Comparison of ENCODE assay signal across 22 cellular contexts in the genomic region with DNA sequence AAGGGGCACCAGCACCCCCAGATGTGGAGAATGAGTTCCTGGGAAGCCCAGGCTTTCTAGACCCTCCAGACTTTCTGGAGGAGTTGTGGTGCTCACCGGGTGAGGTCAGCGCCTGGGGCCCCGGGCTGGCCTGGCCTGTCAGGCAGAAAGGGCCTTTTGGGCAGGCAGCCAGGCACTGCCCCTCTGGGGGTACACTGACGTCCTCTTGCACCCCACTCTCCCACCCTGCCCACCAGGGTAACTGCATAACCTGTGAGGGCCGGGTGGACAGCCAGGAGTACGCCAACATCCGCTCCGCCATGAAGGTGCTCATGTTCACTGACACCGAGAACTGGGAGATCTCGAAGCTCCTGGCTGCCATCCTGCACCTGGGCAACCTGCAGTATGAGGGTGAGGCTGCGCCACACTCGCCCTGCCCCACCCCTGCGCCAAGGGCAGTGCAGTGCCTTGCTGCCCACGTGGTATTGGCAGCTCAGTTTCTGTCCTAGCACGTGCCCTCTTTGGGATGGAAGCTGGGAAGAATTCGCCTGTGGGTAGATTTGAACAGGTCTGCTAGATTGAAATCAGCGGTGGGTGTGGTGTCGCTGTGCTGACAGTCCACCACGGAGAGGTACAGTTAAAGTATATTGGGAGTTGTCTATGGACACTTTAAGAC. TPM values are rescaled to one million over a fixed set of nuclear protein-coding genes. Genes with fewer than 3 reads are reported as not detected.
DNase-seq lines count a peak whose midpoint lies in the region; ATAC-seq and TF ChIP-seq lines count a peak whose summit lies in the region.
"Had no signal": no experiment of that assay in that cellular context is flagged by ENCODE, and none has a peak within 500 bp of the region (broad histone marks: within the 10 kb centered on the region; RNA-seq: fewer than 3 reads in every experiment).

No MANE protein-coding gene starts in this region.

- intact Hi-C loops in Right ventricle myocardium superior (cut with DNase I) = no loop called here
- intact Hi-C loops in mucosa of descending colon (cut with DNase I, micrococcal nuclease) = no loop called here

- H3K27ac ChIP-seq in right atrium auricular region = no peak overlapping the region
- H3K27ac ChIP-seq: BLaER1, PC-9 had no signal

- DNase-seq in Right ventricle myocardium superior = peak; percentile 24
- DNase-seq in right atrium auricular region (ENCODE audit: low spot score) = no peak
- peak in 2 of 3 donors; percentile 44 to 54 for DNase-seq in mucosa of descending colon
- no peak for DNase-seq in HuH-7.5 (ENCODE audit: low spot score)
- DNase-seq in stimulated activated CD4-positive, alpha-beta T cell treated with anti-CD3 and anti-CD28 coated beads, Interleukin-4, amount 100 ng/mL, for 1 hour = no peak
- DNase-seq: CD4-positive, alpha-beta T cell; H7; Karpas-422; NCI-H1092; NCI-H1417 treated with DMSO at 0.1 percent for 48 hours; NCI-H1694 treated with DMSO at 0.1 percent for 48 hours; NCI-H2081; NCI-H2227 treated with DMSO at 0.1 percent for 48 hours; NCI-H526 treated with DMSO at 0.1 percent for 48 hours; SHP77 had no signal

- ATAC-seq in Right ventricle myocardium superior (ENCODE audit: poor library complexity) (no peak), esophagus mucosa (peak; percentile 14), mucosa of descending colon (peak; percentile 59), GM19395 (IDR thresholded peaks at IDR 0.05; ENCODE audit: unreplicated experiment) (no peak)

- H3K4me3 ChIP-seq in right atrium auricular region = no peak overlapping the region
- H3K4me3 ChIP-seq in mucosa of descending colon = no peak overlapping the region
- H3K4me3 ChIP-seq: BLaER1, PC-9 had no signal

- H3K9me3 ChIP-seq in right atrium auricular region (no peaks in the 10 kb centered on the region), mucosa of descending colon (no peaks in the 10 kb centered on the region)
- H3K9me3 ChIP-seq: BLaER1 had no signal

- no peaks in the 10 kb centered on the region for H3K27me3 ChIP-seq in right atrium auricular region
- H3K27me3 ChIP-seq: BLaER1 had no signal

- H3K4me1 ChIP-seq in right atrium auricular region (peaks cover 0 to 20% of the 10 kb centered on the region in 2 donors), mucosa of descending colon (ENCODE audit: low read depth) (no peaks in the 10 kb centered on the region)

- H3K36me3 ChIP-seq in right atrium auricular region (no peaks in the 10 kb centered on the region), mucosa of descending colon (ENCODE audit: low read depth) (no peaks in the 10 kb centered on the region)
- H3K36me3 ChIP-seq: BLaER1 had no signal

- no peak for TF ChIP-seq CTCF in right atrium auricular region (IDR thresholded peaks at IDR 0.05)
- no peak for TF ChIP-seq CTCF in mucosa of descending colon (IDR thresholded peaks at IDR 0.05)

RNA-seq across cellular contexts. Expression of a gene that starts 30.1 kb away (rescaled TPM):
- 4.4 TPM for total RNA-seq in Right ventricle myocardium superior
- total RNA-seq in right atrium auricular region = 1 to 10 TPM; 1.4 to 5.0 TPM
- 0.96 TPM for total RNA-seq in esophagus mucosa
- total RNA-seq in mucosa of descending colon = 1 to 10 TPM; 2.3 to 9.9 (median 6.7) TPM
- total RNA-seq: A172 had no signal

RNA-seq across cellular contexts. Expression of a gene that starts 55.5 kb away (rescaled TPM):
- total RNA-seq in Right ventricle myocardium superior = not detected
- total RNA-seq in right atrium auricular region = not detected
- total RNA-seq in esophagus mucosa = not detected
- total RNA-seq in mucosa of descending colon = 10 to 100 TPM; 10.3 to 21.1 (median 11.3) TPM
- total RNA-seq: A172; CD4-positive, alpha-beta T cell; H7; NCI-H460; RPMI7951 had no signal

Comparison
In these comparisons a context has a peak if more than half of its experiments do, and no peak if none do; other contexts are left out.
1. DNase-seq: peak in Right ventricle myocardium superior (single experiment) and mucosa of descending colon (2 of 3); none in right atrium auricular region (single experiment), HuH-7.5 (single experiment) and stimulated activated CD4-positive, alpha-beta T cell treated with anti-CD3 and anti-CD28 coated beads, Interleukin-4, amount 100 ng/mL, for 1 hour (single experiment).
2. ATAC-seq: peak in esophagus mucosa (single experiment) and mucosa of descending colon (single experiment); none in Right ventricle myocardium superior (single experiment) and GM19395 (single experiment).
3. RNA of a gene that starts 55.5 kb away (total RNA-seq): 10.3 to 21.1 TPM in mucosa of descending colon; not detected in esophagus mucosa (single experiment), not detected in Right ventricle myocardium superior (single experiment) and not detected in right atrium auricular region; every median in the first group is over 10 times any median in the second.